8 cellular contexts compared by ENCODE assay signal in the genomic region with DNA sequence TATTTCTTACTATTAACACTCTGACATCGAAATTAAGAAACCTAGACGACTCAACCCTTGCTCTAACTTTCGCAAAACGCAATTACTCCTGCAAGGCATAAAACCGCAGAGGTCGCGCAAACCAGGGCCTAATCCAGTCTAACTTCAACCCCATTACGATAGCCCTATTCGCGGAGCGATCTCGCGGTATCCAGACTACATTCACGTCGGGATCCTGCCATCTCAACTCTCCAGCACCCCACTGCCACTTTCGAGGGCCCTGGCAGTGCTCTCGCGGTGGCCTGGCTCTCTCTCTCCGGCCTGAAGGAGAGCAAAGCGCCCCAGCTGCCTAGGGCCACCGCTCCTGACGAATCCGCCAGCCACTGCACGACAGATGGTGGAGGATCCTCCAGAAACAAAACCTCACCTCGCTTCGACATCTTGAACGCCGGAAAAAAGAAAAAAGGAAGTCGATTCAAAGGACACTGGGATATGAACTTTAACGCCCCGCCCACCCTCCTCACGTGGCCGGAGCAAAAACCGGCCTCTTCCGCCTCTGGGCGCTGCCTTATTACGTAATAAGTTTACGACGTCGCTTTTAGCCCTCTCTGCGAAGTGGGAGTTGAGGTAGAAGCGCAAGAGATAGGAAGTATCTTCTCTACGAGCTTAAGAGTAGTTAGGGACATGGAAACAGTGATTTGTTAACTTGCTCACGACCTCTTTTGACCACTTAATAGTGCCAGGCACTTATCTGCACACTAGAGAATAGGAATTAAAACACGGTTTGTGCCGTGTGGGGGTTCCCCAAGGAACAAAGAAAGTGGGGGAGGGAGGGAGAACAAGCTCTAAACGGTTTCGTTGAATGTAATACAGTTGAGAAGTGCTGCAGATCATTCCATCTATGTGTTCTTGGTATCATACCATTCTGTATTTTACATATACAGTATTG. TPM values are rescaled to one million over a fixed set of nuclear protein-coding genes. Genes with fewer than 3 reads are reported as not detected.
DNase-seq lines count a peak whose midpoint lies in the region; ATAC-seq and TF ChIP-seq lines count a peak whose summit lies in the region.

A gene (minus strand): TSS at position 430 of the 928 bp plus-strand sequence. CDS start 11 bp downstream, at position 419.

- peaks cover 53% of the 10 kb centered on the region for H3K36me3 Mint-ChIP-seq in activated B cell treated with CpG ODN at 0.5 μM for 24 hours (ENCODE audit: low read depth)

- no peaks in the 10 kb centered on the region for H3K27me3 Mint-ChIP-seq in activated B cell treated with CpG ODN at 0.5 μM for 24 hours

- peaks cover 27 to 57% (median 41%) of the 10 kb centered on the region in 6 donors for H3K4me1 ChIP-seq in spleen

- no peak for TF ChIP-seq CTCF in AG04449 (IDR thresholded peaks at IDR 0.05; ENCODE audit: insufficient read depth, low read length, missing control alignments)
- no peak for TF ChIP-seq CTCF in activated B cell treated with CpG ODN at 0.5 μM for 24 hours (IDR thresholded peaks at IDR 0.05)
- no peak for TF ChIP-seq CTCF in cardiac fibroblast (IDR thresholded peaks at IDR 0.05; ENCODE audit: low read depth, low read length)
- TF ChIP-seq CTCF in spleen (IDR thresholded peaks at IDR 0.05 in 8 of 11, conservative IDR thresholded peaks at IDR 0.05 in 3 of 11), result peak in 1 of 11 experiments; percentile 18

- no peaks in the 10 kb centered on the region for H3K9me3 Mint-ChIP-seq in activated B cell treated with CpG ODN at 0.5 μM for 24 hours

- H3K4me3 Mint-ChIP-seq in activated B cell treated with CpG ODN at 0.5 μM for 24 hours, result peak within 1 kb of the TSS; percentile 99

- H3K4me3 ChIP-seq in AG04449 (ENCODE audit: low read depth, low read length), result peak within 1 kb of the TSS; percentile 68
- peak within 1 kb of the TSS; percentile 64 to 76 for H3K4me3 ChIP-seq in cardiac fibroblast (replicated peaks in 1 of 2; ENCODE audit: low read depth in 2 of 2, low read length in 2 of 2)
- H3K4me3 ChIP-seq in spleen, result peak within 1 kb of the TSS; percentile 56 to 82 (median 63)

- peak within 1 kb of the TSS; percentile 92 to 98 (median 96) for H3K27ac ChIP-seq in spleen

- TF ChIP-seq POLR2A in spleen (IDR thresholded peaks at IDR 0.05), result peak; percentile 27 to 92 (median 89)

- no peaks in the 10 kb centered on the region for H3K9me3 ChIP-seq in spleen

- no peaks in the 10 kb centered on the region for H3K27me3 ChIP-seq in spleen (replicated peaks in 1 of 7)

- intact Hi-C loops in activated B cell treated with CpG ODN at 0.5 μM for 24 hours (cut with micrococcal nuclease) (loop anchor here (1.0 to 5.0 kb wide), 8 partner anchors 10 to 1244 kb away; a partner anchor contains a TSS), spleen (cut with DNase I; ENCODE audit: low total_unique reads) (no loop called here)

- POLR2A ChIA-PET in AG04449 (lab: Yijun Ruan, JAX), result interaction anchor here (0.6 to 4.6 kb wide), 13 partner anchors 9 to 346 kb away, joined by 3 to 57 read pairs (median 5); a partner anchor contains a TSS
- POLR2A ChIA-PET in activated B cell treated with CpG ODN at 0.5 μM for 24 hours (lab: Charles Lee), result interaction anchor here (0.6 to 9.3 kb wide), 42 partner anchors 9 to 1246 kb away, joined by 3 to 370 read pairs (median 6); a partner anchor contains a TSS

- H3K27ac Mint-ChIP-seq in activated B cell treated with CpG ODN at 0.5 μM for 24 hours, result peak within 1 kb of the TSS; percentile 100

- H3K4me1 Mint-ChIP-seq in activated B cell treated with CpG ODN at 0.5 μM for 24 hours, result peaks cover 43% of the 10 kb centered on the region

- ATAC-seq in GM18909 (IDR thresholded peaks at IDR 0.05; ENCODE audit: poor library complexity, unreplicated experiment) (peak; percentile 80), HG03175 (IDR thresholded peaks at IDR 0.05; ENCODE audit: unreplicated experiment) (peak; percentile 83), activated B cell treated with CpG ODN at 0.5 μM for 24 hours (ENCODE audit: low read depth) (peak; percentile 86)

- WGBS in spleen, 5 donors, result 0 to 1% (median 0%) methylated on average over 47 to 48 of the region's 48 CpGs

- CTCF ChIA-PET in AG04449 (lab: Yijun Ruan, JAX) (interaction anchor here (1.4 to 2.5 kb wide), 4 partner anchors 11 to 300 kb away, joined by 4 to 16 read pairs (median 8); no protein-coding TSS in a partner anchor), activated B cell treated with CpG ODN at 0.5 μM for 24 hours (lab: Charles Lee) (interaction anchor here (1.0 to 3.9 kb wide), 10 partner anchors 10 to 321 kb away, joined by 3 to 28 read pairs (median 4); a partner anchor contains a TSS)

- peak; percentile 79 for DNase-seq in AG04449 (ENCODE audit: low read depth, low spot score)
- peak; percentile 92 for DNase-seq in NCI-H345 treated with DMSO at 0.1 percent for 48 hours (lab: John Stamatoyannopoulos, UW; ENCODE audit: unreplicated experiment)
- peak; percentile 79 for DNase-seq in activated B cell treated with CpG ODN at 0.5 μM for 24 hours
- DNase-seq in cardiac fibroblast (ENCODE audit: low read depth in 2 of 2), result peak; percentile 98
- peak; percentile 99 for DNase-seq in inferior parietal cortex (ENCODE audit: extremely low spot score)
- DNase-seq in spleen, result peak; percentile 96

- H3K36me3 ChIP-seq in spleen, result peaks cover 0 to 44% (median 39%) of the 10 kb centered on the region in 6 donors

RNA-seq across cellular contexts. Expression of the gene that starts here (rescaled TPM):
- total RNA-seq in activated B cell treated with CpG ODN at 0.5 μM for 24 hours (2,652 and 3,293 TPM in 2 replicates), spleen (1,000 to 10,000 TPM; 1,006 to 1,826 (median 1,444) TPM)
- polyA plus RNA-seq in spleen, result 1,000 to 10,000 TPM; 5,045 to 6,883 (median 6,622) TPM

Comparison
In these comparisons a context has a peak if more than half of its experiments do, and no peak if none do; other contexts are left out.
1. Peak in every context shown above with its lines: DNase-seq, ATAC-seq, H3K4me3 ChIP-seq and H3K27ac ChIP-seq.